8 cellular contexts compared by ENCODE assay signal in genomic region chr7:44201813-44202212, GRCh38. TPM values are rescaled to one million over a fixed set of nuclear protein-coding genes. Genes with fewer than 3 reads are reported as not detected.
DNase-seq lines count a peak whose midpoint lies in the region; ATAC-seq and TF ChIP-seq lines count a peak whose summit lies in the region.

No MANE protein-coding gene starts in this region.

- 23 to 25% methylated on average over 8 of the region's 8 CpGs for WGBS in ectodermal cell, 2 experiments

- no peaks in the 10 kb centered on the region for H4K20me1 ChIP-seq in neural cell (ENCODE audit: insufficient read depth)

- no peaks in the 10 kb centered on the region for H3F3A ChIP-seq in neural cell (ENCODE audit: insufficient read depth, low read length, poor library complexity, severe bottlenecking)

- TF ChIP-seq EP300 in neural cell (conservative IDR thresholded peaks at IDR 0.05; ENCODE audit: poor library complexity, severe bottlenecking), result no peak

- no peak for TF ChIP-seq RAD21 in neural cell (conservative IDR thresholded peaks at IDR 0.05)

- H3K36me3 Mint-ChIP-seq in CD4-positive, alpha-beta T cell (ENCODE audit: low read depth), result peaks cover 33% of the 10 kb centered on the region

- no peaks in the 10 kb centered on the region for H3K27me3 ChIP-seq in CD4-positive, alpha-beta T cell (ENCODE audit: control insufficient read depth, insufficient read depth, low read length)
- H3K27me3 ChIP-seq in ectodermal cell (ENCODE audit: control insufficient read depth, insufficient read depth, low read length, poor library complexity, severe bottlenecking), result peaks cover 12% of the 10 kb centered on the region
- H3K27me3 ChIP-seq in neural cell (ENCODE audit: insufficient read depth, low read depth, low read length), result no peaks in the 10 kb centered on the region

- no peaks in the 10 kb centered on the region for H3K9me3 ChIP-seq in CD4-positive, alpha-beta T cell (ENCODE audit: control insufficient read depth, low read length)
- H3K9me3 ChIP-seq in ectodermal cell (ENCODE audit: control insufficient read depth, low read length), result no peaks in the 10 kb centered on the region
- no peaks in the 10 kb centered on the region for H3K9me3 ChIP-seq in neural cell (ENCODE audit: low read length)

- H3K36me3 ChIP-seq in ectodermal cell (ENCODE audit: control insufficient read depth, insufficient read depth, low read length), result peaks cover 13% of the 10 kb centered on the region
- no peaks in the 10 kb centered on the region for H3K36me3 ChIP-seq in neural cell (ENCODE audit: insufficient read depth, low read length)

- H3K4me3 Mint-ChIP-seq in CD4-positive, alpha-beta T cell, result peak overlapping the region; percentile 83

- no peak for TF ChIP-seq POLR2A in NB4 (IDR thresholded peaks at IDR 0.05; ENCODE audit: extremely low read depth, insufficient read length)

- intact Hi-C loops in CD4-positive, alpha-beta T cell (cut with DNase I, micrococcal nuclease), result loop anchor here (1.0 to 5.0 kb wide), 6 partner anchors 79 to 910 kb away; partner anchors contain the start of genes POLD2 (in 2 of the 2), NUDCD3 (in 1 of the 2), POLM (in 1 of the 2) and TBRG4 (in 1 of the 2)

- peak overlapping the region; percentile 62 for H3K27ac Mint-ChIP-seq in CD4-positive, alpha-beta T cell

- no peak overlapping the region for H2AFZ ChIP-seq in neural cell (ENCODE audit: low read depth, low read length)

- no peak for TF ChIP-seq CTCF in CD4-positive, alpha-beta T cell (IDR thresholded peaks at IDR 0.05)
- TF ChIP-seq CTCF in NB4 (IDR thresholded peaks at IDR 0.05; ENCODE audit: low read depth, low read length) (no peak), neural cell (IDR thresholded peaks at IDR 0.05; ENCODE audit: poor library complexity, severe bottlenecking) (no peak)

- POLR2A ChIA-PET in CD4-positive, alpha-beta T cell (lab: Charles Lee), result interaction anchor here (1.2 to 2.0 kb wide), 2 partner anchors 56 to 288 kb away, joined by 4 to 12 read pairs; partner anchors contain the start of gene NUDCD3

- H3K79me2 ChIP-seq in neural cell (replicated peaks; ENCODE audit: insufficient read depth, low read length), result peaks cover 30% of the 10 kb centered on the region

- H3K9me2 ChIP-seq in neural cell (ENCODE audit: insufficient read depth, low read length), result no peaks in the 10 kb centered on the region

- peaks cover 6% of the 10 kb centered on the region for H3K27me3 Mint-ChIP-seq in CD4-positive, alpha-beta T cell

- CTCF ChIA-PET in CD4-positive, alpha-beta T cell (lab: Charles Lee), result interaction anchor here (0.8 to 1.5 kb wide), 2 partner anchors 55 to 289 kb away, joined by 3 read pairs; partner anchors contain the start of gene NUDCD3

- H3K4me3 ChIP-seq in NB4 (ENCODE audit: low read depth, low read length) (peak overlapping the region; percentile 94), ectodermal cell (ENCODE audit: insufficient read depth, low read depth, low read length) (peak overlapping the region; percentile 96), neural cell (ENCODE audit: low read length) (peak overlapping the region; percentile 95)

- H3K9ac ChIP-seq in neural cell (ENCODE audit: low read length), result peak overlapping the region; percentile 79

- H3K4me1 Mint-ChIP-seq in CD4-positive, alpha-beta T cell (ENCODE audit: low read depth), result peaks cover 36% of the 10 kb centered on the region

- H3K27ac ChIP-seq in CD4-positive, alpha-beta T cell (ENCODE audit: low read depth, low read length), result no peak overlapping the region
- no peak overlapping the region for H3K27ac ChIP-seq in ectodermal cell (ENCODE audit: insufficient read depth, low read depth, low read length, poor library complexity, severe bottlenecking)
- H3K27ac ChIP-seq in neural cell (ENCODE audit: low read length), result no peak overlapping the region

- peak overlapping the region; percentile 79 for H3K4me2 ChIP-seq in neural cell (ENCODE audit: low read length)

- peaks cover 3% of the 10 kb centered on the region for H3K4me1 ChIP-seq in ectodermal cell (ENCODE audit: control insufficient read depth, insufficient read depth, low read length)

- ATAC-seq in CD4-positive, alpha-beta T cell (ENCODE audit: poor library complexity), result no peak
- no peak for ATAC-seq in HG03378 (IDR thresholded peaks at IDR 0.05; ENCODE audit: unreplicated experiment)

- H3K9me3 Mint-ChIP-seq in CD4-positive, alpha-beta T cell, result no peaks in the 10 kb centered on the region

- DNase-seq in CD4-positive, alpha-beta T cell, result no peak
- no peak for DNase-seq in NB4 (ENCODE audit: low read depth)
- no peak for DNase-seq in anterior cingulate cortex (lab: John Stamatoyannopoulos, UW)
- no peak for DNase-seq in NCI-H524 treated with DMSO at 0.1 percent for 48 hours (lab: John Stamatoyannopoulos, UW)
- no peak for DNase-seq in NCI-H1930 (lab: John Stamatoyannopoulos, UW)

TF ChIP-seq in neural cell, 6 proteins besides CTCF, POLR2A, EP300 and RAD21:
- no peak for TF ChIP-seq POLR2AphosphoS5 (IDR thresholded peaks at IDR 0.05)
- no peak for TF ChIP-seq REST (IDR thresholded peaks at IDR 0.05; ENCODE audit: borderline replicate concordance)
- TF ChIP-seq MXI1 (conservative IDR thresholded peaks at IDR 0.05; ENCODE audit: poor library complexity, severe bottlenecking), result no peak
- TF ChIP-seq EZH2 (IDR thresholded peaks at IDR 0.05; ENCODE audit: borderline replicate concordance, insufficient read depth, low read length, poor library complexity, severe bottlenecking), result no peak
- TF ChIP-seq SMC3 (conservative IDR thresholded peaks at IDR 0.05; ENCODE audit: poor library complexity), result no peak
- TF ChIP-seq TAF1 (IDR thresholded peaks at IDR 0.05; ENCODE audit: low read depth), result no peak
TF ChIP-seq in neural cell: peak in this region for 0.

RNA-seq across cellular contexts. Expression of gene YKT6, which starts 1.0 kb away (rescaled TPM):
- total RNA-seq in CD4-positive, alpha-beta T cell, result 10 to 100 TPM; 85.0 to 86.4 TPM
- 100 TPM for polyA plus RNA-seq in ectodermal cell (2013, experiment 1 of 4)
- 97.4 TPM for polyA plus RNA-seq in ectodermal cell (2013, experiment 2 of 4)
- 77.5 TPM for polyA plus RNA-seq in ectodermal cell (2013, experiment 3 of 4)
- 86.2 TPM for polyA plus RNA-seq in ectodermal cell (2013, experiment 4 of 4)
- 93.4 and 114 TPM in 2 replicates for polyA plus RNA-seq in neural cell
- polyA minus RNA-seq in neural cell, result 111 and 112 TPM in 2 replicates

RNA-seq across cellular contexts. Expression of gene GCK, which starts 12.6 kb away (rescaled TPM):
- total RNA-seq in CD4-positive, alpha-beta T cell, result under 1 TPM; 0.47 to 0.71 TPM
- 0.83 TPM for polyA plus RNA-seq in ectodermal cell (2013, experiment 1 of 4)
- 0.78 TPM for polyA plus RNA-seq in ectodermal cell (2013, experiment 2 of 4)
- 1.3 TPM for polyA plus RNA-seq in ectodermal cell (2013, experiment 3 of 4)
- 3.2 TPM for polyA plus RNA-seq in ectodermal cell (2013, experiment 4 of 4)
- 7.4 and 9.0 TPM in 2 replicates for polyA plus RNA-seq in neural cell
- 7.5 and 9.1 TPM in 2 replicates for polyA minus RNA-seq in neural cell
